18 cellular contexts compared by ENCODE assay signal in the genomic region with DNA sequence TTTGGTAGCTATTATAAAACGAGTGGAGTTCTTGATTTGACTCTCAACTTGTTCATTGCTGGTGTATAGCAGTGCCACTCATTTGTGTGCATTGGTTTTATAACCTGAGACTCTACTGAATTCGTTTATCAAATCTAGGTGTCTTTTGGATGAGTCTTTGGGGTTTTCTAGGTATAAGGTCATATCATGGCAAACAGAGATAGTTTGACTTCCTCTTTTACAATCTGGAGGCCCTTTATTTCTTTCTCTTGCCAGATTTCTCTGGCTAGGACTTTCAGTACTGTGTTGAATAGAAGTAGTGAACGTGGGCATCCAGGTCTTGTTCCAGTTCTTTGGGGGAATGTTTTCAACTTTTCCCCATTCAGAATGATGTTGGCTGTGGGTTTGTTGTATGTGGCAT. TPM values are rescaled to one million over a fixed set of nuclear protein-coding genes. Genes with fewer than 3 reads are reported as not detected.
DNase-seq lines count a peak whose midpoint lies in the region; ATAC-seq and TF ChIP-seq lines count a peak whose summit lies in the region.
"Had no signal": no experiment of that assay in that cellular context is flagged by ENCODE, and none has a peak within 500 bp of the region (broad histone marks: within the 10 kb centered on the region; RNA-seq: fewer than 3 reads in every experiment).

No MANE protein-coding gene starts in this region.

- H3K36me3 Mint-ChIP-seq in activated T-cell treated with anti-CD3 and anti-CD28 coated beads, Interleukin-2, amount 50 U/mL, for 72 hours (ENCODE audit: insufficient read depth in 2 of 2): peaks cover 4 to 5% of the 10 kb centered on the region in 2 donors
- H3K36me3 Mint-ChIP-seq in stimulated activated effector memory CD8-positive, alpha-beta T cell treated with anti-CD3 and anti-CD28 coated beads, Interleukin-12 subunit alpha, Interleukin-12 subunit beta, amount 100 ng/mL, for 72 hours: peaks cover 20% of the 10 kb centered on the region

- H4K20me1 ChIP-seq in OCI-LY7 (ENCODE audit: insufficient read depth, low read length): no peaks in the 10 kb centered on the region

- no peaks in the 10 kb centered on the region for H3K4me1 ChIP-seq in OCI-LY7 (ENCODE audit: insufficient read depth, low read length, poor library complexity, severe bottlenecking)
- H3K4me1 ChIP-seq: ascending aorta had no signal

- intact Hi-C loops in left ventricle myocardium superior (cut with micrococcal nuclease) (no loop called here), OCI-LY7 (cut with micrococcal nuclease; ENCODE audit: unreplicated experiment) (no loop called here)

- H3K79me2 ChIP-seq in OCI-LY7 (ENCODE audit: insufficient read depth, low read depth, low read length): no peaks in the 10 kb centered on the region

- no peak overlapping the region for H2AFZ ChIP-seq in OCI-LY7 (ENCODE audit: low read length)

- CTCF ChIA-PET in OCI-LY7 (lab: Charles Lee; ENCODE audit: unreplicated experiment): no interaction called here

- H3K9me3 Mint-ChIP-seq in activated T-cell treated with anti-CD3 and anti-CD28 coated beads, Interleukin-2, amount 50 U/mL, for 72 hours: no peaks in the 10 kb centered on the region
- no peaks in the 10 kb centered on the region for H3K9me3 Mint-ChIP-seq in stimulated activated effector memory CD8-positive, alpha-beta T cell treated with anti-CD3 and anti-CD28 coated beads, Interleukin-12 subunit alpha, Interleukin-12 subunit beta, amount 100 ng/mL, for 72 hours

- ATAC-seq in activated T-cell treated with anti-CD3 and anti-CD28 coated beads, Interleukin-2, amount 50 U/mL, for 72 hours (replicated peaks in 1 of 2): peak; percentile 61 to 77
- ATAC-seq in GM21786 (IDR thresholded peaks at IDR 0.05; ENCODE audit: unreplicated experiment) (peak; percentile 80), left ventricle myocardium superior (no peak), GM19328 (IDR thresholded peaks at IDR 0.05; ENCODE audit: unreplicated experiment) (no peak)
- ATAC-seq in stimulated activated effector memory CD8-positive, alpha-beta T cell treated with anti-CD3 and anti-CD28 coated beads, Interleukin-12 subunit alpha, Interleukin-12 subunit beta, amount 100 ng/mL, for 72 hours: peak; percentile 73
- ATAC-seq: right cardiac atrium had no signal

- no peaks in the 10 kb centered on the region for H3K27me3 Mint-ChIP-seq in activated T-cell treated with anti-CD3 and anti-CD28 coated beads, Interleukin-2, amount 50 U/mL, for 72 hours (ENCODE audit: low read depth)

- POLR2A ChIA-PET in OCI-LY7 (lab: Charles Lee): interaction anchor here (0.5 to 1.4 kb wide), 3 partner anchors 26 to 354 kb away, joined by 3 to 4 read pairs (median 3); no protein-coding TSS in a partner anchor

- DNase-seq in activated T-cell treated with anti-CD3 and anti-CD28 coated beads, Interleukin-2, amount 50 U/mL, for 72 hours: no peak
- DNase-seq in activated T-cell treated with anti-CD3 and anti-CD28 coated beads, Interleukin-2, amount 50 U/mL, for 48 hours: no peak
- peak; percentile 27 for DNase-seq in KBM-7
- no peak for DNase-seq in stimulated activated effector memory CD8-positive, alpha-beta T cell treated with anti-CD3 and anti-CD28 coated beads, Interleukin-12 subunit alpha, Interleukin-12 subunit beta, amount 100 ng/mL, for 72 hours (ENCODE audit: low spot score in 2 of 2)
- DNase-seq in left ventricle myocardium superior: no peak
- DNase-seq in OCI-LY7 (ENCODE audit: low spot score): no peak
- DNase-seq: activated CD8-positive, alpha-beta memory T cell treated with anti-CD3 and anti-CD28 coated beads for 24 hours; activated gamma-delta T cell treated with Interleukin-2 at 50 U/mL for 16 hours; hippocampal formation; kidney glomerular epithelial cell; MM.1S; NCI-H2029; NCI-H524; right cardiac atrium had no signal

- H3K4me3 ChIP-seq in OCI-LY7 (ENCODE audit: low read depth, low read length, poor library complexity, severe bottlenecking): no peak overlapping the region
- H3K4me3 ChIP-seq: ascending aorta had no signal

- in situ Hi-C loops in KBM-7 (cut with MboI; ENCODE audit: low pct_unique_long_range_greater_than_20kb, low sequenced_read_pairs): loop anchor here (25.0 kb wide), 2 partner anchors 352 to 877 kb away; no protein-coding TSS in a partner anchor

- no peaks in the 10 kb centered on the region for H3K9me3 ChIP-seq in OCI-LY7 (ENCODE audit: low read length)
- H3K9me3 ChIP-seq: ascending aorta had no signal

- H3K9me2 ChIP-seq in OCI-LY7 (ENCODE audit: insufficient read depth, low read length): no peaks in the 10 kb centered on the region

- no peak for TF ChIP-seq CTCF in OCI-LY7 (conservative IDR thresholded peaks at IDR 0.05; ENCODE audit: low read length)

- peaks cover 39% of the 10 kb centered on the region for H3K4me1 Mint-ChIP-seq in activated T-cell treated with anti-CD3 and anti-CD28 coated beads, Interleukin-2, amount 50 U/mL, for 72 hours (ENCODE audit: low read depth)
- H3K4me1 Mint-ChIP-seq in stimulated activated effector memory CD8-positive, alpha-beta T cell treated with anti-CD3 and anti-CD28 coated beads, Interleukin-12 subunit alpha, Interleukin-12 subunit beta, amount 100 ng/mL, for 72 hours: peaks cover 29% of the 10 kb centered on the region

- H3K36me3 ChIP-seq in OCI-LY7 (ENCODE audit: insufficient read depth, low read length): no peaks in the 10 kb centered on the region
- H3K36me3 ChIP-seq: ascending aorta had no signal

- no peak overlapping the region for H3K27ac ChIP-seq in OCI-LY7 (ENCODE audit: low read depth, low read length, poor library complexity, severe bottlenecking)
- H3K27ac ChIP-seq: ascending aorta had no signal

- H3K27ac Mint-ChIP-seq in activated T-cell treated with anti-CD3 and anti-CD28 coated beads, Interleukin-2, amount 50 U/mL, for 72 hours: peak overlapping the region; percentile 78
- no peak overlapping the region for H3K27ac Mint-ChIP-seq in stimulated activated effector memory CD8-positive, alpha-beta T cell treated with anti-CD3 and anti-CD28 coated beads, Interleukin-12 subunit alpha, Interleukin-12 subunit beta, amount 100 ng/mL, for 72 hours

- peak overlapping the region in 1 of 2 donors; percentile 9 for H3K4me3 Mint-ChIP-seq in activated T-cell treated with anti-CD3 and anti-CD28 coated beads, Interleukin-2, amount 50 U/mL, for 72 hours
- no peak overlapping the region for H3K4me3 Mint-ChIP-seq in stimulated activated effector memory CD8-positive, alpha-beta T cell treated with anti-CD3 and anti-CD28 coated beads, Interleukin-12 subunit alpha, Interleukin-12 subunit beta, amount 100 ng/mL, for 72 hours

- BruUV-seq in OCI-LY7 (replicated peaks; lab: Mats Ljungman, UMichigan): no TSS peak

- no peak overlapping the region for H3K4me2 ChIP-seq in OCI-LY7 (ENCODE audit: low read length)

RNA-seq across cellular contexts. Expression of a gene that starts 38.8 kb away (rescaled TPM):
- total RNA-seq in activated T-cell treated with anti-CD3 and anti-CD28 coated beads, Interleukin-2, amount 50 U/mL, for 72 hours: 1 to 10 TPM; 5.4 to 7.2 TPM
- 0.32 TPM for total RNA-seq in left ventricle myocardium superior
- total RNA-seq in OCI-LY7 (2014; rRNA removed; shearing (Covaris generic)): 3.6 and 4.7 TPM in 2 replicates
- total RNA-seq in OCI-LY7 (2022): 3.2 and 4.2 TPM in 2 replicates
- total RNA-seq: ascending aorta, SK-MEL-5 had no signal

RNA-seq across cellular contexts. Expression of a gene that starts 46.0 kb away (rescaled TPM):
- total RNA-seq in activated T-cell treated with anti-CD3 and anti-CD28 coated beads, Interleukin-2, amount 50 U/mL, for 72 hours: 100 to 1,000 TPM; 106 to 170 TPM
- total RNA-seq in left ventricle myocardium superior (0.42 TPM), OCI-LY7 (2022) (14.8 and 22.6 TPM in 2 replicates)
- 12.8 and 14.0 TPM in 2 replicates for total RNA-seq in OCI-LY7 (2014; rRNA removed; shearing (Covaris generic))
- total RNA-seq: SK-MEL-5 had no signal

Comparison
In these comparisons a context has a peak if more than half of its experiments do, and no peak if none do; other contexts are left out.
1. ATAC-seq: peak in activated T-cell treated with anti-CD3 and anti-CD28 coated beads, Interleukin-2, amount 50 U/mL, for 72 hours (2 of 2), GM21786 (single experiment) and stimulated activated effector memory CD8-positive, alpha-beta T cell treated with anti-CD3 and anti-CD28 coated beads, Interleukin-12 subunit alpha, Interleukin-12 subunit beta, amount 100 ng/mL, for 72 hours (single experiment); none in left ventricle myocardium superior (single experiment) and GM19328 (single experiment).